ENCODE assay signal across 8 cellular contexts in the genomic region with DNA sequence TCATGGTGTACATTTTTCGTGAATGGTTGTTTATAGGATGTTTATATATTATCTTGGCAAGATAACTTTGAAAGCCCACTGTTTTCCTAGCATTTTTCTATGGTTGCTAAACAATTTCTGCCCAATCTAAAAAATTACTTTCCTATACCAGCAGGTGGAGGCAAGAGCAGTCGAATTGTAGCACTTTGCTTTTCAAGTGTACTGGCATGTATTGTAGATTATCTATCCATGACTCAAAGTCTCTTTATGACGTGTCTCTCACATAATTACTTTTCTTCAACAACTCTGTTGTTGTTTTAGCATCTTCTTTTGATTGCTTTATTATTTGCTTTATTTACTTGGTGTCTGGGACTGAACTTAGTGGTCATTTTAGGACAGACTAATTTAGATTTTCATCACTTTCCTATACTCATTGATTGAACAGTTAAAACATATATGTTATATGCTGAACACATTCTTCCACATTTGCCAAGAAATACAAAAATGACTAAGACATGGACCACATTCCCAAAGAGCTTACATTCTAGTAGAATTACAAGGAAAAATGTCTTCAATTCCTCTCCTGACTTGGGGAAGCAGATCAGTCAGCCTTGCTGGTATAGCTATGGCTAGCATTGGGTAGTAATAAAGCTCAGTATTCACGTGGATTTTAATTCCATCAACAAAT. TPM values are rescaled to one million over a fixed set of nuclear protein-coding genes. Genes with fewer than 3 reads are reported as not detected.
A peak's percentile ranks its signal among the peaks of the same experiment; 100 is the strongest.
DNase-seq lines count a peak whose midpoint lies in the region; ATAC-seq, FAIRE-seq and TF ChIP-seq lines count a peak whose summit lies in the region.

No MANE protein-coding gene starts in this region.

- POLR2A ChIA-PET in K562 (lab: Yijun Ruan, JAX) = interaction anchor here (0.6 kb wide), 1 partner anchor 211 kb away, joined by 3 read pairs; no protein-coding TSS in a partner anchor

- H2AFZ ChIP-seq in K562 (ENCODE audit: low read depth, low read length) = no peak overlapping the region

- TF ChIP-seq CTCF in K562 (IDR thresholded peaks at IDR 0.05 in 2 of 3, conservative IDR thresholded peaks at IDR 0.05 in 1 of 3; ENCODE audit: insufficient read depth in 2 of 3, low read depth in 1 of 3, low read length in 3 of 3) (peak; percentile 45 to 77 (median 65); a peak in 5 of 6 replicates), right lobe of liver (IDR thresholded peaks at IDR 0.05) (peak; percentile 57 to 63 (median 58))

- H3K79me2 ChIP-seq in K562 (ENCODE audit: control insufficient read depth, insufficient read depth, low read length) = peaks cover 55% of the 10 kb centered on the region

- H3K4me3 ChIP-seq in K562 = no peak overlapping the region
- H3K4me3 ChIP-seq in right lobe of liver = no peak overlapping the region

- BruUV-seq in K562 (replicated peaks; lab: Mats Ljungman, UMichigan) = no TSS peak

- H3K4me1 ChIP-seq in K562 (replicated peaks in 1 of 2; ENCODE audit: control insufficient read depth in 2 of 2, insufficient read depth in 2 of 2, low read length in 2 of 2) (no peaks in the 10 kb centered on the region), right lobe of liver (peaks cover 0 to 11% (median 0%) of the 10 kb centered on the region in 4 donors)

- ATAC-seq in GM18520 (IDR thresholded peaks at IDR 0.05; ENCODE audit: unreplicated experiment) (peak; percentile 69), HG02981 (IDR thresholded peaks at IDR 0.05; ENCODE audit: unreplicated experiment) (peak; percentile 92), K562 (peak; percentile 85), right lobe of liver (peak; percentile 74 to 91 (median 85))

- CTCF ChIA-PET in K562 (lab: Yijun Ruan, JAX; ENCODE audit: low intra/inter-chr PET ratio) = no interaction called here

- H3K4me2 ChIP-seq in K562 (ENCODE audit: insufficient read depth, low read length) = no peak overlapping the region

- TF ChIP-seq EP300 in K562 (IDR thresholded peaks at IDR 0.05; ENCODE audit: low read length) = no peak

- DNase-seq in COLO829 (ENCODE audit: low spot score) (peak; percentile 53), NOMO-1 treated with dmso at 0.1 percent for 144 hours (lab: John Stamatoyannopoulos, UW; ENCODE audit: unreplicated experiment) (peak; percentile 12), K562 (ENCODE audit: extremely low read depth in 1 of 4, low spot score in 3 of 4) (peak; percentile 34 to 57 (median 44)), right lobe of liver (no peak), NCI-H2081 treated with DMSO at 0.1 percent for 48 hours (lab: John Stamatoyannopoulos, UW) (no peak)
- no peak for DNase-seq in effector CD8-positive, alpha-beta T cell (lab: John Stamatoyannopoulos, UW)

- H3K27me3 ChIP-seq in K562 (ENCODE audit: control insufficient read depth in 2 of 2, insufficient read depth in 2 of 2, low read length in 2 of 2) (no peaks in the 10 kb centered on the region), right lobe of liver (no peaks in the 10 kb centered on the region)

- H3K36me3 ChIP-seq in K562 (ENCODE audit: control insufficient read depth, insufficient read depth, low read length) (peaks cover 8% of the 10 kb centered on the region; the same call in 1 of the 3 replicates), right lobe of liver (no peaks in the 10 kb centered on the region)

- intact Hi-C loops in K562 (cut with micrococcal nuclease) = no loop called here
- intact Hi-C loops in right lobe of liver (cut with DNase I) = no loop called here

- in situ Hi-C loops in K562 (cut with MboI) = no loop called here

- no peak overlapping the region for H3K9ac ChIP-seq in K562 (ENCODE audit: insufficient read depth in 1 of 2, low read depth in 2 of 2, low read length in 2 of 2)

- H3K27ac ChIP-seq in K562 (ENCODE audit: extremely low read depth, low read depth, low read length) (no peak overlapping the region), right lobe of liver (no peak overlapping the region)

- FAIRE-seq in K562 (lab: Jason Lieb, UNC) = peak; percentile 74

- TF ChIP-seq POLR2A in K562 (conservative IDR thresholded peaks at IDR 0.05) (no peak), right lobe of liver (IDR thresholded peaks at IDR 0.05) (no peak)

- peak; percentile 74 to 86 for TF ChIP-seq RAD21 in K562 (CRISPR knock-in tag; conservative IDR thresholded peaks at IDR 0.05 in 1 of 2, IDR thresholded peaks at IDR 0.05 in 1 of 2)

- no peaks in the 10 kb centered on the region for H4K20me1 ChIP-seq in K562 (replicated peaks; ENCODE audit: control insufficient read depth, insufficient read depth, low read length)

- WGBS in K562 (ENCODE audit: insufficient coverage, low coverage, missing lambda C conversion rate) = 1% methylated on average over 4 of the region's 4 CpGs
- WGBS in right lobe of liver (ENCODE audit: insufficient coverage, low coverage, low lambda C conversion rate, missing lambda C conversion rate) = 16% methylated on average over 4 of the region's 4 CpGs

- H3K9me1 ChIP-seq in K562 (ENCODE audit: control insufficient read depth, insufficient read depth, low read length) = no peaks in the 10 kb centered on the region

- H3K9me3 ChIP-seq in K562 (replicated peaks; ENCODE audit: control insufficient read depth, insufficient read depth, low read depth, low read length) (no peaks in the 10 kb centered on the region), right lobe of liver (no peaks in the 10 kb centered on the region)

TF ChIP-seq in K562, 482 proteins besides CTCF, POLR2A, EP300 and RAD21 (continues in another document):
- TF ChIP-seq ATF1 (CRISPR knock-in tag; IDR thresholded peaks at IDR 0.05) = no peak
- TF ChIP-seq ATF1 (tag; IDR thresholded peaks at IDR 0.05) = peak; percentile 55; the same call in 1 of the 2 replicates
- no peak for TF ChIP-seq RNF2 (IDR thresholded peaks at IDR 0.05)
- no peak for TF ChIP-seq POLR2AphosphoS5 (IDR thresholded peaks at IDR 0.05; ENCODE audit: control insufficient read depth, insufficient read depth, low read depth, low read length)
- TF ChIP-seq ETV5 (CRISPR knock-in tag; IDR thresholded peaks at IDR 0.05; ENCODE audit: low read depth) = no peak
- no peak for TF ChIP-seq ZNF512 (tag; IDR thresholded peaks at IDR 0.05)
- TF ChIP-seq ZC3H11A (IDR thresholded peaks at IDR 0.05; ENCODE audit: low read depth, low read length) = no peak
- TF ChIP-seq RBBP5 (IDR thresholded peaks at IDR 0.05; ENCODE audit: borderline replicate concordance, insufficient read depth, low read length, poor library complexity, severe bottlenecking) = no peak
- no peak for TF ChIP-seq ETS2 (tag; IDR thresholded peaks at IDR 0.05; ENCODE audit: borderline replicate concordance, poor library complexity, severe bottlenecking)
- no peak for TF ChIP-seq KLF13 (tag; IDR thresholded peaks at IDR 0.05; ENCODE audit: borderline replicate concordance, low read depth)

RNA-seq across cellular contexts. Expression of gene NLN, which starts 20.7 kb away (rescaled TPM):
- total RNA-seq in K562 (2011; cell fraction: chromatin; rRNA removed; ENCODE audit: low replicate concordance) = 16.2 and 53.4 TPM in 2 replicates
- total RNA-seq in K562 (2011; cell fraction: nucleolus; rRNA removed) = 8.3 and 13.9 TPM in 2 replicates
- total RNA-seq in K562 (2011; cell fraction: nucleoplasm; rRNA removed) = 21.2 and 28.9 TPM in 2 replicates
- total RNA-seq in K562 (2014; rRNA removed) = 21.8 and 22.6 TPM in 2 replicates
- 35.7 and 39.0 TPM in 2 replicates for total RNA-seq in K562 (2014; rRNA removed; fragmentation: Illumina TruSeq; extraction: Trizol)
- 27.3 and 28.8 TPM in 2 replicates for total RNA-seq in K562 (2015; rRNA removed; fragmentation: Illumina TruSeq; extraction: Trizol)
- total RNA-seq in K562 (2021) = 45.2 and 45.4 TPM in 2 replicates
- polyA plus RNA-seq in K562 (2011; rRNA removed) = 27.5 and 35.7 TPM in 2 replicates
- 14.1 and 23.3 TPM in 2 replicates for polyA plus RNA-seq in K562 (2011; cell fraction: cytosol; rRNA removed)
- 7.5 and 12.3 TPM in 2 replicates for polyA plus RNA-seq in K562 (2011; cell fraction: nucleus; rRNA removed)
- polyA plus RNA-seq in K562 (2012) = 11.6 and 20.9 TPM in 2 replicates
- 33.1 and 36.7 TPM in 2 replicates for polyA plus RNA-seq in K562 (2014; fragmentation: Illumina TruSeq; extraction: Trizol)
- polyA plus RNA-seq in K562 (2014; fragmentation: Nextera tagmentation; extraction: Ambion mirVana) = 1 to 10 TPM; 6.9 to 7.4 TPM
- 23.0 and 24.6 TPM in 2 replicates for polyA plus RNA-seq in K562 (2014; rRNA removed)
- 74.2 and 82.7 TPM in 2 replicates for polyA minus RNA-seq in K562 (2011; rRNA and poly(A)+ RNA removed)
- polyA minus RNA-seq in K562 (2011; cell fraction: cytosol; rRNA and poly(A)+ RNA removed) = 20.1 and 24.4 TPM in 2 replicates
- 12.8 and 21.7 TPM in 2 replicates for polyA minus RNA-seq in K562 (2011; cell fraction: nucleus; rRNA and poly(A)+ RNA removed)
- 10 to 100 TPM; 28.3 to 68.2 (median 36.7) TPM for total RNA-seq in right lobe of liver

RNA-seq across cellular contexts. Expression of gene SGTB, which starts 20.8 kb away (rescaled TPM):
- 5.4 and 8.0 TPM in 2 replicates for total RNA-seq in K562 (2011; cell fraction: chromatin; rRNA removed; ENCODE audit: low replicate concordance)
- total RNA-seq in K562 (2011; cell fraction: nucleolus; rRNA removed) = 2.0 and 2.2 TPM in 2 replicates
- 4.3 and 5.6 TPM in 2 replicates for total RNA-seq in K562 (2011; cell fraction: nucleoplasm; rRNA removed)
- total RNA-seq in K562 (2014; rRNA removed) (3.2 and 4.0 TPM in 2 replicates), K562 (2014; rRNA removed; fragmentation: Illumina TruSeq; extraction: Trizol) (8.1 and 9.5 TPM in 2 replicates), K562 (2015; rRNA removed; fragmentation: Illumina TruSeq; extraction: Trizol) (4.4 and 4.8 TPM in 2 replicates), K562 (2021) (7.8 and 8.4 TPM in 2 replicates), right lobe of liver (1 to 10 TPM; 1.9 to 5.0 (median 3.9) TPM)
- polyA plus RNA-seq in K562 (2011; rRNA removed) (6.3 and 7.7 TPM in 2 replicates), K562 (2014; fragmentation: Illumina TruSeq; extraction: Trizol) (5.5 and 6.3 TPM in 2 replicates), K562 (2014; fragmentation: Nextera tagmentation; extraction: Ambion mirVana) (1 to 10 TPM; 1.3 to 1.8 TPM), K562 (2014; rRNA removed) (2.6 and 4.1 TPM in 2 replicates)
- polyA plus RNA-seq in K562 (2011; cell fraction: cytosol; rRNA removed) = 1.5 and 2.2 TPM in 2 replicates
- 2.6 and 3.4 TPM in 2 replicates for polyA plus RNA-seq in K562 (2011; cell fraction: nucleus; rRNA removed)
- polyA plus RNA-seq in K562 (2012) = 3.9 and 6.7 TPM in 2 replicates
- 9.6 and 13.1 TPM in 2 replicates for polyA minus RNA-seq in K562 (2011; rRNA and poly(A)+ RNA removed)
- 3.2 and 3.6 TPM in 2 replicates for polyA minus RNA-seq in K562 (2011; cell fraction: cytosol; rRNA and poly(A)+ RNA removed)
- polyA minus RNA-seq in K562 (2011; cell fraction: nucleus; rRNA and poly(A)+ RNA removed) = 1.9 and 3.7 TPM in 2 replicates

Comparison
In these comparisons a context has a peak if more than half of its experiments do, and no peak if none do; other contexts are left out.
1. DNase-seq: peak in COLO829 (single experiment), NOMO-1 treated with dmso at 0.1 percent for 144 hours (single experiment) and K562 (4 of 4); none in right lobe of liver (0 of 3), effector CD8-positive, alpha-beta T cell (single experiment) and NCI-H2081 treated with DMSO at 0.1 percent for 48 hours (single experiment).
2. Peak in every context shown above with its lines, with median percentiles within 50 percentile points of each other: ATAC-seq.